Comparison of ENCODE assay signal across 30 cellular contexts in the genomic region with DNA sequence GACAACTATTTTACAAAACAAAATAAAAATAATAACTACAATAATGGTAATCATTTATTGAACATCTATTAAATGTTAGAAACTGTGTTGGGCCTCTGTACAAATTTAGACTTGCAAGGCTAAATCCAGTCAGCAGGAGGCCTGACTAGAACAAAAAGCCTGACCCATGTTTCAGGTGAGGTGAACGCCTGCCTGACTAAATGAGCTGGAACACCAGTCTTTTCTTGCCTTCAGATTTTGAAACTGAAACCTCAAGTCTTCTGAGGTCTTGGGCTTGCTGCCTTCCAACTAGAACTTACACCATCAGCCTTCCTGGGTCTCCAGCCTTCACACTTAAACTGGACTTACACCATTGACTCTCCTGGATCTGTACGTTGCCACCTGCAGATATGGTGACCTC.
A peak's percentile ranks its signal among the peaks of the same experiment; 100 is the strongest.
DNase-seq lines count a peak whose midpoint lies in the region; ATAC-seq and TF ChIP-seq lines count a peak whose summit lies in the region.
"Had no signal": no experiment of that assay in that cellular context is flagged by ENCODE, and none has a peak within 500 bp of the region (broad histone marks: within the 10 kb centered on the region; RNA-seq: fewer than 3 reads in every experiment).

No MANE protein-coding gene starts in this region.

- POLR2A ChIA-PET in CD4-positive, alpha-beta memory T cell (lab: Charles Lee; ENCODE audit: partially characterized antibody), result no interaction called here

- ATAC-seq in GM18907 (IDR thresholded peaks at IDR 0.05; ENCODE audit: unreplicated experiment) (peak; percentile 68), GM23338 (no peak), HG03442 (IDR thresholded peaks at IDR 0.05; ENCODE audit: unreplicated experiment) (peak; percentile 42), HG03196 (IDR thresholded peaks at IDR 0.05; ENCODE audit: unreplicated experiment) (no peak)
- ATAC-seq: activated CD8-positive, alpha-beta T cell treated with anti-CD3 and anti-CD28 coated beads for 36 hours; activated T-helper 17 cell treated with anti-CD3 and anti-CD28 coated beads, Interleukin-2, amount 50 U/mL, for 72 hours had no signal

- H3K27me3 ChIP-seq in GM23338 (ENCODE audit: insufficient read depth), result no peaks in the 10 kb centered on the region
- no peaks in the 10 kb centered on the region for H3K27me3 ChIP-seq in CD4-positive, alpha-beta memory T cell (ENCODE audit: insufficient read depth, low read length)
- H3K27me3 ChIP-seq in testis, result no peaks in the 10 kb centered on the region
- H3K27me3 ChIP-seq: esophagus muscularis mucosa, MG63, ovary, upper lobe of left lung had no signal

- H3K4me1 ChIP-seq in GM23338 (ENCODE audit: insufficient read depth) (no peaks in the 10 kb centered on the region), testis (no peaks in the 10 kb centered on the region)
- no peaks in the 10 kb centered on the region for H3K4me1 ChIP-seq in CD4-positive, alpha-beta memory T cell (ENCODE audit: insufficient read depth, low read length)
- H3K4me1 ChIP-seq: esophagus muscularis mucosa, upper lobe of left lung had no signal

- H3K36me3 ChIP-seq in GM23338 (ENCODE audit: insufficient read depth) (no peaks in the 10 kb centered on the region), testis (ENCODE audit: low read depth, missing control alignments) (no peaks in the 10 kb centered on the region)
- no peaks in the 10 kb centered on the region for H3K36me3 ChIP-seq in CD4-positive, alpha-beta memory T cell (ENCODE audit: insufficient read depth, low read length)
- H3K36me3 ChIP-seq: esophagus muscularis mucosa, MG63, ovary, upper lobe of left lung had no signal

- no peak overlapping the region for H3K4me3 Mint-ChIP-seq in GM23338
- H3K4me3 Mint-ChIP-seq in CD4-positive, alpha-beta memory T cell, result no peak overlapping the region
- H3K4me3 Mint-ChIP-seq: activated CD8-positive, alpha-beta T cell treated with anti-CD3 and anti-CD28 coated beads for 36 hours; activated naive CD4-positive, alpha-beta T cell treated with anti-CD3 and anti-CD28 coated beads, Interleukin-2, amount 10 ng/mL, durations not matched to agents 7 days and 5 days; activated T-helper 17 cell treated with anti-CD3 and anti-CD28 coated beads, Interleukin-2, amount 50 U/mL, for 72 hours; brain; nephron had no signal

- CTCF ChIA-PET in CD4-positive, alpha-beta memory T cell (lab: Charles Lee; ENCODE audit: partially characterized antibody), result no interaction called here

- H3K4me3 ChIP-seq in AG09309 (ENCODE audit: control insufficient read depth, low read depth, low read length) (no peak overlapping the region), GM23338 (no peak overlapping the region), testis (no peak overlapping the region)
- H3K4me3 ChIP-seq in CD4-positive, alpha-beta memory T cell (ENCODE audit: low read length in 2 of 2), result no peak overlapping the region
- H3K4me3 ChIP-seq: esophagus muscularis mucosa, MG63, ovary, upper lobe of left lung had no signal

- H3F3A ChIP-seq in GM23338 (replicated peaks; ENCODE audit: low read depth), result no peaks in the 10 kb centered on the region

- no peak overlapping the region for H3K27ac Mint-ChIP-seq in GM23338
- H3K27ac Mint-ChIP-seq in CD4-positive, alpha-beta memory T cell, result no peak overlapping the region
- H3K27ac Mint-ChIP-seq: activated CD8-positive, alpha-beta T cell treated with anti-CD3 and anti-CD28 coated beads for 36 hours; activated naive CD4-positive, alpha-beta T cell treated with anti-CD3 and anti-CD28 coated beads, Interleukin-2, amount 10 ng/mL, durations not matched to agents 7 days and 5 days; activated T-helper 17 cell treated with anti-CD3 and anti-CD28 coated beads, Interleukin-2, amount 50 U/mL, for 72 hours; brain; nephron had no signal

- intact Hi-C loops in CD4-positive, alpha-beta memory T cell (cut with micrococcal nuclease), result no loop called here
- intact Hi-C loops in testis (cut with DNase I; ENCODE audit: low total_unique reads), result no loop called here

- no peak overlapping the region for H3K4me2 ChIP-seq in GM23338
- H3K4me2 ChIP-seq: KMS-11 had no signal

- TF ChIP-seq CTCF in AG09309 (IDR thresholded peaks at IDR 0.05; ENCODE audit: control insufficient read depth, insufficient read depth, low read depth, low read length, missing control alignments) (peak; percentile 2), GM23338 (conservative IDR thresholded peaks at IDR 0.05; ENCODE audit: low read depth in 2 of 2) (no peak), testis (IDR thresholded peaks at IDR 0.05) (no peak)

- no peaks in the 10 kb centered on the region for H3K4me1 Mint-ChIP-seq in GM23338
- no peaks in the 10 kb centered on the region for H3K4me1 Mint-ChIP-seq in CD4-positive, alpha-beta memory T cell
- H3K4me1 Mint-ChIP-seq: activated naive CD4-positive, alpha-beta T cell treated with anti-CD3 and anti-CD28 coated beads, Interleukin-2, amount 10 ng/mL, durations not matched to agents 7 days and 5 days; activated T-helper 17 cell treated with anti-CD3 and anti-CD28 coated beads, Interleukin-2, amount 50 U/mL, for 72 hours; nephron had no signal

- H3K9me3 ChIP-seq in CD4-positive, alpha-beta memory T cell (ENCODE audit: control insufficient read depth in 1 of 2, low read length in 2 of 2), result no peaks in the 10 kb centered on the region
- H3K9me3 ChIP-seq in testis, result no peaks in the 10 kb centered on the region
- H3K9me3 ChIP-seq: esophagus muscularis mucosa, MG63, ovary, upper lobe of left lung had no signal

- no peaks in the 10 kb centered on the region for H4K20me1 ChIP-seq in GM23338 (replicated peaks; ENCODE audit: insufficient read depth)

- H3K9me3 Mint-ChIP-seq in GM23338, result no peaks in the 10 kb centered on the region
- peaks cover 0 to 8% (median 1%) of the 10 kb centered on the region in 8 donors for H3K9me3 Mint-ChIP-seq in CD4-positive, alpha-beta memory T cell
- H3K9me3 Mint-ChIP-seq: activated CD8-positive, alpha-beta T cell treated with anti-CD3 and anti-CD28 coated beads for 36 hours; activated T-helper 17 cell treated with anti-CD3 and anti-CD28 coated beads, Interleukin-2, amount 50 U/mL, for 72 hours; brain; nephron had no signal

- 96 to 98% methylated on average over 2 of the region's 2 CpGs for WGBS in testis, 2 donors

- H3K36me3 Mint-ChIP-seq in GM23338 (ENCODE audit: low read depth), result no peaks in the 10 kb centered on the region
- H3K36me3 Mint-ChIP-seq in CD4-positive, alpha-beta memory T cell, result no peaks in the 10 kb centered on the region
- H3K36me3 Mint-ChIP-seq: activated naive CD4-positive, alpha-beta T cell treated with anti-CD3 and anti-CD28 coated beads, Interleukin-2, amount 10 ng/mL, durations not matched to agents 7 days and 5 days; brain had no signal

- no peaks in the 10 kb centered on the region for H3K79me2 ChIP-seq in GM23338 (replicated peaks; ENCODE audit: insufficient read depth)

- no peak overlapping the region for H2AFZ ChIP-seq in GM23338

- H3K9me2 ChIP-seq in GM23338 (ENCODE audit: insufficient read depth), result no peaks in the 10 kb centered on the region; the same call in 1 of the 2 replicates

- DNase-seq in AG09309 (ENCODE audit: low read depth) (no peak), GM23338 (ENCODE audit: low spot score) (peak; percentile 14), testis (no peak), nucleus accumbens (lab: John Stamatoyannopoulos, UW) (no peak)
- no peak for DNase-seq in CD4-positive, alpha-beta memory T cell
- DNase-seq: activated CD4-positive, CD25-positive, alpha-beta regulatory T cell treated with anti-CD3 and anti-CD28 coated beads, Interleukin-2, amount 50 U/mL, for 72 hours; activated CD8-positive, alpha-beta T cell treated with anti-CD3 and anti-CD28 coated beads for 36 hours; activated naive CD4-positive, alpha-beta T cell treated with anti-CD3 and anti-CD28 coated beads, Interleukin-2, amount 10 ng/mL, durations not matched to agents 7 days and 5 days; C1 segment of cervical spinal cord; COR-L47; foreskin fibroblast; H7; mammary epithelial cell; MG63; NCI-H1105 treated with DMSO at 0.1 percent for 48 hours; NCI-H1930; NCI-H524 treated with DMSO at 0.1 percent for 48 hours; ovary; Right ventricle myocardium superior; stimulated activated naive CD4-positive, alpha-beta T cell; upper lobe of left lung had no signal

- no peak overlapping the region for H3K27ac ChIP-seq in GM23338 (ENCODE audit: low read depth)
- no peak overlapping the region for H3K27ac ChIP-seq in CD4-positive, alpha-beta memory T cell (ENCODE audit: low read depth, low read length)
- H3K27ac ChIP-seq in testis, result no peak overlapping the region
- H3K27ac ChIP-seq: 22Rv1, esophagus muscularis mucosa, KMS-11, ovary, upper lobe of left lung had no signal

- no peaks in the 10 kb centered on the region for H3K27me3 Mint-ChIP-seq in GM23338 (ENCODE audit: insufficient read depth, low read depth, poor library complexity)
- peaks cover 0 to 3% of the 10 kb centered on the region in 2 donors for H3K27me3 Mint-ChIP-seq in CD4-positive, alpha-beta memory T cell
- H3K27me3 Mint-ChIP-seq: activated CD8-positive, alpha-beta T cell treated with anti-CD3 and anti-CD28 coated beads for 36 hours; activated naive CD4-positive, alpha-beta T cell treated with anti-CD3 and anti-CD28 coated beads, Interleukin-2, amount 10 ng/mL, durations not matched to agents 7 days and 5 days; brain had no signal

- TF ChIP-seq POLR2A in testis (IDR thresholded peaks at IDR 0.05), result no peak

TF ChIP-seq in GM23338, 12 proteins besides CTCF, POLR2A, EP300 and RAD21 (continues in another document):
- TF ChIP-seq, protein P1, sequence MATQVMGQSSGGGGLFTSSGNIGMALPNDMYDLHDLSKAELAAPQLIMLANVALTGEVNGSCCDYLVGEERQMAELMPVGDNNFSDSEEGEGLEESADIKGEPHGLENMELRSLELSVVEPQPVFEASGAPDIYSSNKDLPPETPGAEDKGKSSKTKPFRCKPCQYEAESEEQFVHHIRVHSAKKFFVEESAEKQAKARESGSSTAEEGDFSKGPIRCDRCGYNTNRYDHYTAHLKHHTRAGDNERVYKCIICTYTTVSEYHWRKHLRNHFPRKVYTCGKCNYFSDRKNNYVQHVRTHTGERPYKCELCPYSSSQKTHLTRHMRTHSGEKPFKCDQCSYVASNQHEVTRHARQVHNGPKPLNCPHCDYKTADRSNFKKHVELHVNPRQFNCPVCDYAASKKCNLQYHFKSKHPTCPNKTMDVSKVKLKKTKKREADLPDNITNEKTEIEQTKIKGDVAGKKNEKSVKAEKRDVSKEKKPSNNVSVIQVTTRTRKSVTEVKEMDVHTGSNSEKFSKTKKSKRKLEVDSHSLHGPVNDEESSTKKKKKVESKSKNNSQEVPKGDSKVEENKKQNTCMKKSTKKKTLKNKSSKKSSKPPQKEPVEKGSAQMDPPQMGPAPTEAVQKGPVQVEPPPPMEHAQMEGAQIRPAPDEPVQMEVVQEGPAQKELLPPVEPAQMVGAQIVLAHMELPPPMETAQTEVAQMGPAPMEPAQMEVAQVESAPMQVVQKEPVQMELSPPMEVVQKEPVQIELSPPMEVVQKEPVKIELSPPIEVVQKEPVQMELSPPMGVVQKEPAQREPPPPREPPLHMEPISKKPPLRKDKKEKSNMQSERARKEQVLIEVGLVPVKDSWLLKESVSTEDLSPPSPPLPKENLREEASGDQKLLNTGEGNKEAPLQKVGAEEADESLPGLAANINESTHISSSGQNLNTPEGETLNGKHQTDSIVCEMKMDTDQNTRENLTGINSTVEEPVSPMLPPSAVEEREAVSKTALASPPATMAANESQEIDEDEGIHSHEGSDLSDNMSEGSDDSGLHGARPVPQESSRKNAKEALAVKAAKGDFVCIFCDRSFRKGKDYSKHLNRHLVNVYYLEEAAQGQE (IDR thresholded peaks at IDR 0.05; ENCODE audit: unreplicated experiment), result no peak
- TF ChIP-seq STAT1 (IDR thresholded peaks at IDR 0.05; ENCODE audit: unreplicated experiment), result no peak

Comparison
In these comparisons a context has a peak if more than half of its experiments do, and no peak if none do; other contexts are left out.
1. ATAC-seq: peak in GM18907 (single experiment) and HG03442 (single experiment); none in GM23338 (single experiment) and HG03196 (single experiment).